Comparison of ENCODE assay signal across 23 cellular contexts in genomic region chr4:19492611-19493010, GRCh38.
DNase-seq lines count a peak whose midpoint lies in the region; ATAC-seq and TF ChIP-seq lines count a peak whose summit lies in the region.
"Had no signal": no experiment of that assay in that cellular context is flagged by ENCODE, and none has a peak within 500 bp of the region (broad histone marks: within the 10 kb centered on the region; RNA-seq: fewer than 3 reads in every experiment).

No MANE protein-coding gene starts in this region.

- ATAC-seq in GM18867 (IDR thresholded peaks at IDR 0.05; ENCODE audit: unreplicated experiment), result no peak
- ATAC-seq: HCT116, Right ventricle myocardium inferior had no signal

- peaks cover 20% of the 10 kb centered on the region for H3K9me3 Mint-ChIP-seq in activated T-cell treated with anti-CD3 and anti-CD28 coated beads, Interleukin-2, amount 50 U/mL, for 24 hours

- H3K27ac ChIP-seq in GM23248, result no peak overlapping the region
- H3K27ac ChIP-seq: Peyer's patch, SJSA1 had no signal

- no peaks in the 10 kb centered on the region for H3K36me3 ChIP-seq in GM23248 (ENCODE audit: low read depth)
- H3K36me3 ChIP-seq: Peyer's patch, SJSA1 had no signal

- no peak overlapping the region for H3K4me3 ChIP-seq in AG09309 (ENCODE audit: control insufficient read depth, low read depth, low read length)
- H3K4me3 ChIP-seq in GM23248, result no peak overlapping the region
- no peak overlapping the region for H3K4me3 ChIP-seq in cardiac fibroblast (replicated peaks in 1 of 2; ENCODE audit: low read depth in 2 of 2, low read length in 2 of 2)
- H3K4me3 ChIP-seq: Peyer's patch, SJSA1 had no signal

- WGBS in GM23248 (ENCODE audit: low coverage in 1 of 2, low lambda C conversion rate in 2 of 2, missing lambda C conversion rate in 2 of 2), 2 experiments, result 90 to 92% methylated on average over 2 of the region's 2 CpGs

- H3K9me3 ChIP-seq in GM23248 (ENCODE audit: low read depth), result no peaks in the 10 kb centered on the region
- H3K9me3 ChIP-seq: Peyer's patch, SJSA1 had no signal

- no peaks in the 10 kb centered on the region for H3K79me2 ChIP-seq in GM23248 (ENCODE audit: insufficient read depth)

- no peaks in the 10 kb centered on the region for H3K27me3 Mint-ChIP-seq in activated T-cell treated with anti-CD3 and anti-CD28 coated beads, Interleukin-2, amount 50 U/mL, for 24 hours
- H3K27me3 Mint-ChIP-seq: B cell had no signal

- no peaks in the 10 kb centered on the region for H3K9me2 ChIP-seq in GM23248 (ENCODE audit: insufficient read depth)

- no peaks in the 10 kb centered on the region for H3F3A ChIP-seq in GM23248 (ENCODE audit: insufficient read depth)

- no peaks in the 10 kb centered on the region for H4K20me1 ChIP-seq in GM23248 (ENCODE audit: insufficient read depth)

- DNase-seq in AG09309 (ENCODE audit: low read depth) (peak; percentile 29), GM23248 (peak; percentile 41), cardiac fibroblast (ENCODE audit: low read depth in 2 of 2) (peak; percentile 11 to 61), fibroblast of peridontal ligament (ENCODE audit: extremely low read depth) (peak; percentile 35), mesenteric fat pad (ENCODE audit: low spot score) (no peak)
- DNase-seq in activated CD4-positive, alpha-beta T cell treated with anti-CD3 and anti-CD28 coated beads, Interleukin-2, amount 50 U/mL, for 48 hours, result no peak
- no peak for DNase-seq in activated T-cell treated with anti-CD3 and anti-CD28 coated beads, Interleukin-2, amount 50 U/mL, for 24 hours
- DNase-seq: 8988T, GOT3, KG1, NCI-H1092 treated with DMSO at 0.1 percent for 48 hours, NCI-H1436 treated with DMSO at 0.1 percent for 48 hours, NCI-H2029, NCI-H2171, NCI-H345, NCI-H524, NCI-H774, Peyer's patch had no signal

- H3K27me3 ChIP-seq in GM23248 (replicated peaks; ENCODE audit: insufficient read depth), result no peaks in the 10 kb centered on the region
- H3K27me3 ChIP-seq: Peyer's patch, SJSA1 had no signal

- H2AFZ ChIP-seq in GM23248, result no peak overlapping the region

- no peak overlapping the region for H3K4me2 ChIP-seq in GM23248 (ENCODE audit: unreplicated experiment)

- H3K36me3 Mint-ChIP-seq in activated T-cell treated with anti-CD3 and anti-CD28 coated beads, Interleukin-2, amount 50 U/mL, for 24 hours (ENCODE audit: low read depth), result no peaks in the 10 kb centered on the region

- H3K4me1 Mint-ChIP-seq in activated T-cell treated with anti-CD3 and anti-CD28 coated beads, Interleukin-2, amount 50 U/mL, for 24 hours (ENCODE audit: low read depth), result no peaks in the 10 kb centered on the region
- H3K4me1 Mint-ChIP-seq: B cell had no signal

- TF ChIP-seq CTCF in AG09309 (IDR thresholded peaks at IDR 0.05; ENCODE audit: control insufficient read depth, insufficient read depth, low read depth, low read length, missing control alignments) (no peak), cardiac fibroblast (IDR thresholded peaks at IDR 0.05; ENCODE audit: low read depth, low read length) (no peak)

- no peak overlapping the region for H3K9ac ChIP-seq in GM23248

- in situ Hi-C loops in GM23248 (cut with MboI), result no loop called here

- H3K4me3 Mint-ChIP-seq in activated T-cell treated with anti-CD3 and anti-CD28 coated beads, Interleukin-2, amount 50 U/mL, for 24 hours, result no peak overlapping the region
- H3K4me3 Mint-ChIP-seq: B cell had no signal

- 0 out of 2 replicates have a peak, but pooled peaks cover 9% of the 10 kb centered on the region for H3K4me1 ChIP-seq in GM23248 (ENCODE audit: insufficient read depth)
- H3K4me1 ChIP-seq: Peyer's patch, SJSA1 had no signal

- no peak overlapping the region for H3K27ac Mint-ChIP-seq in activated T-cell treated with anti-CD3 and anti-CD28 coated beads, Interleukin-2, amount 50 U/mL, for 24 hours
- H3K27ac Mint-ChIP-seq: B cell had no signal

Comparison
In these comparisons a context has a peak if more than half of its experiments do, and no peak if none do; other contexts are left out.
1. DNase-seq: peak in AG09309 (single experiment), GM23248 (single experiment), cardiac fibroblast (2 of 2) and fibroblast of peridontal ligament (single experiment); none in activated CD4-positive, alpha-beta T cell treated with anti-CD3 and anti-CD28 coated beads, Interleukin-2, amount 50 U/mL, for 48 hours (0 of 2), activated T-cell treated with anti-CD3 and anti-CD28 coated beads, Interleukin-2, amount 50 U/mL, for 24 hours (single experiment) and mesenteric fat pad (single experiment).